8 cellular contexts compared by ENCODE assay signal in the genomic region with DNA sequence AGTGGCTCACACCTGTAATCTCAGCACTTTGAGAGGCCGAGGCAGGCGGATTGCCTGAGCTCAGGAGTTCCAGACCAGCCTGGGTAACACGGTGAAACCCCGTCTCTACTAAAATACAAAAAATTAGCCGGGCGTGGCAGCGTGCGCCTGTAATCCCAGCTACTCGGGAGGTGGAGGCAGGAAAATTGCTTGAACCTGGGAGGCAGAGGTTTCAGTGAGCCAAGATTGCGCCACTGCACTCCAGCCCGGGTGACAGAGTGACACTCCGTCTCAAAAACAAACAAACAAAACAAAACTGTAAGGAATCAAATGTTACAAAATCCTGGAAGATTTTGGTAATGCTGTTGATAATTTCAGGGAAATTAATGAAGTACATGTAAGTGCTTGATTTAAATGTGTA. TPM values are rescaled to one million over a fixed set of nuclear protein-coding genes. Genes with fewer than 3 reads are reported as not detected.
DNase-seq lines count a peak whose midpoint lies in the region; ATAC-seq and TF ChIP-seq lines count a peak whose summit lies in the region.
"Not testable (repeated sequence)": the region's sequence is repeated elsewhere in the genome, so short reads cannot be mapped to it uniquely, and the experiment has no call there.

No MANE protein-coding gene starts in this region.

- peak overlapping the region; percentile 89 for H3K27ac Mint-ChIP-seq in activated CD4-positive, alpha-beta T cell treated with anti-CD3 and anti-CD28 coated beads, Interleukin-2, amount 10 ng/mL, durations not matched to agents 7 days and 5 days

- CTCF ChIA-PET in activated CD4-positive, alpha-beta T cell treated with anti-CD3 and anti-CD28 coated beads, Interleukin-2, amount 10 ng/mL, durations not matched to agents 7 days and 5 days (lab: Charles Lee): interaction anchor here (1.0 to 2.2 kb wide), 3 partner anchors 15 to 172 kb away, joined by 3 to 7 read pairs (median 3); a partner anchor contains a TSS
- CTCF ChIA-PET in mammary epithelial cell (lab: Charles Lee; ENCODE audit: low non-redundant PET): not testable (repeated sequence)

- not testable (repeated sequence) for H4K20me1 ChIP-seq in Loucy (ENCODE audit: insufficient read depth, low read length, poor library complexity, severe bottlenecking); mammary epithelial cell (ENCODE audit: insufficient read depth, low read length)

- H3K4me3 Mint-ChIP-seq in activated CD4-positive, alpha-beta T cell treated with anti-CD3 and anti-CD28 coated beads, Interleukin-2, amount 10 ng/mL, durations not matched to agents 7 days and 5 days: peak overlapping the region; percentile 91

- H3K9me3 ChIP-seq in Loucy (ENCODE audit: insufficient read depth, low read depth, low read length); mammary epithelial cell (replicated peaks; ENCODE audit: insufficient read depth, low read length); mesodermal cell (ENCODE audit: control insufficient read depth, low read length); sigmoid colon: not testable (repeated sequence)

- H3K27me3 ChIP-seq in Loucy (ENCODE audit: insufficient read depth, low read length, poor library complexity, severe bottlenecking); mammary epithelial cell (ENCODE audit: insufficient read depth, low read length): not testable (repeated sequence)
- H3K27me3 ChIP-seq in sigmoid colon: peaks cover 37 to 81% (median 72%) of the 10 kb centered on the region in 3 donors

- H3K9me3 Mint-ChIP-seq in activated CD4-positive, alpha-beta T cell treated with anti-CD3 and anti-CD28 coated beads, Interleukin-2, amount 10 ng/mL, durations not matched to agents 7 days and 5 days: not testable (repeated sequence)

- not testable (repeated sequence) for H3F3A ChIP-seq in Loucy (ENCODE audit: low read depth)

- peak; percentile 17 for ATAC-seq in GM18868 (IDR thresholded peaks at IDR 0.05; ENCODE audit: unreplicated experiment)

- in situ Hi-C loops in mammary epithelial cell (cut with MboI; ENCODE audit: low sequenced_read_pairs in 2 of 2): not testable (repeated sequence)

- 25% methylated on average over 5 of the region's 12 CpGs for WGBS in mammary epithelial cell (ENCODE audit: low coverage, missing lambda C conversion rate)
- 5 to 16% methylated on average over 6 of the region's 12 CpGs for WGBS in mesodermal cell (ENCODE audit: insufficient coverage in 2 of 2), 2 experiments
- 28 to 29% methylated on average over 12 of the region's 12 CpGs for WGBS in sigmoid colon, 2 donors

- peaks cover 29% of the 10 kb centered on the region for H3K4me1 Mint-ChIP-seq in activated CD4-positive, alpha-beta T cell treated with anti-CD3 and anti-CD28 coated beads, Interleukin-2, amount 10 ng/mL, durations not matched to agents 7 days and 5 days

- H3K27ac ChIP-seq in 22Rv1: peak overlapping the region; percentile 48
- not testable (repeated sequence) for H3K27ac ChIP-seq in mammary epithelial cell (ENCODE audit: insufficient read depth, low read depth, low read length); mesodermal cell (ENCODE audit: low read depth, low read length, severe bottlenecking)
- H3K27ac ChIP-seq in sigmoid colon: peak overlapping the region in 2 of 4 donors; percentile 21 to 60

- not testable (repeated sequence) for DNase-seq in activated CD4-positive, alpha-beta T cell treated with anti-CD3 and anti-CD28 coated beads, Interleukin-2, amount 10 ng/mL, durations not matched to agents 7 days and 5 days; mammary epithelial cell; foreskin fibroblast; sigmoid colon

- peak overlapping the region; percentile 99 for H2AFZ ChIP-seq in Loucy (ENCODE audit: low read length)
- peak overlapping the region; percentile 90 for H2AFZ ChIP-seq in mammary epithelial cell (ENCODE audit: low read depth, low read length)

- POLR2A ChIA-PET in activated CD4-positive, alpha-beta T cell treated with anti-CD3 and anti-CD28 coated beads, Interleukin-2, amount 10 ng/mL, durations not matched to agents 7 days and 5 days (lab: Charles Lee): interaction anchor here (0.7 to 1.2 kb wide), 2 partner anchors 8 to 32 kb away, joined by 3 to 5 read pairs; no protein-coding TSS in a partner anchor

- peaks cover 23% of the 10 kb centered on the region for H3K4me1 ChIP-seq in Loucy (ENCODE audit: insufficient read depth, low read length, poor library complexity, severe bottlenecking)
- H3K4me1 ChIP-seq in mammary epithelial cell (ENCODE audit: insufficient read depth, low read length): peaks cover 10% of the 10 kb centered on the region
- not testable (repeated sequence) for H3K4me1 ChIP-seq in mesodermal cell (ENCODE audit: control insufficient read depth, insufficient read depth, low read length, poor library complexity, severe bottlenecking)
- H3K4me1 ChIP-seq in sigmoid colon: peaks cover 0 to 17% (median 12%) of the 10 kb centered on the region in 4 donors

- peak overlapping the region; percentile 95 for H3K4me3 ChIP-seq in Loucy (ENCODE audit: low read length, poor library complexity, severe bottlenecking)
- H3K4me3 ChIP-seq in mammary epithelial cell (replicated peaks in 1 of 3; ENCODE audit: insufficient read depth in 1 of 3, low read depth in 2 of 3, low read length in 3 of 3): peak overlapping the region; percentile 77 to 89 (median 78)
- H3K4me3 ChIP-seq in foreskin fibroblast (ENCODE audit: low read depth in 1 of 2, low read length in 2 of 2): peak overlapping the region; percentile 84 to 97
- H3K4me3 ChIP-seq in mesodermal cell (ENCODE audit: extremely low read depth, insufficient read depth, low read length, poor library complexity, severe bottlenecking): peak overlapping the region; percentile 71
- H3K4me3 ChIP-seq in sigmoid colon: peak overlapping the region; percentile 12 to 50 (median 42)

- not testable (repeated sequence) for TF ChIP-seq POLR2A in sigmoid colon (IDR thresholded peaks at IDR 0.05)

- H3K4me2 ChIP-seq in Loucy (ENCODE audit: low read depth, low read length, poor library complexity, severe bottlenecking): peak overlapping the region; percentile 84
- H3K4me2 ChIP-seq in mammary epithelial cell (ENCODE audit: insufficient read depth, low read depth, low read length): peak overlapping the region; percentile 79

- peak overlapping the region; percentile 78 for H3K9ac ChIP-seq in Loucy (ENCODE audit: low read depth, low read length, poor library complexity, severe bottlenecking)
- peak overlapping the region; percentile 28 for H3K9ac ChIP-seq in mammary epithelial cell (ENCODE audit: insufficient read depth, low read length)

- not testable (repeated sequence) for TF ChIP-seq CTCF in 22Rv1 (IDR thresholded peaks at IDR 0.05); Loucy (conservative IDR thresholded peaks at IDR 0.05; ENCODE audit: low read length); mammary epithelial cell (conservative IDR thresholded peaks at IDR 0.05 in 1 of 2, IDR thresholded peaks at IDR 0.05 in 1 of 2; ENCODE audit: extremely low read depth in 1 of 2, insufficient read depth in 1 of 2, low read depth in 1 of 2, low read length in 2 of 2); foreskin fibroblast (IDR thresholded peaks at IDR 0.05; ENCODE audit: low read depth, low read length); sigmoid colon (IDR thresholded peaks at IDR 0.05)

- H3K36me3 Mint-ChIP-seq in activated CD4-positive, alpha-beta T cell treated with anti-CD3 and anti-CD28 coated beads, Interleukin-2, amount 10 ng/mL, durations not matched to agents 7 days and 5 days (ENCODE audit: low read depth): peaks cover 17% of the 10 kb centered on the region

- not testable (repeated sequence) for TF ChIP-seq EP300 in sigmoid colon (IDR thresholded peaks at IDR 0.05)

- not testable (repeated sequence) for H3K36me3 ChIP-seq in Loucy (ENCODE audit: insufficient read depth, low read length); mammary epithelial cell (ENCODE audit: insufficient read depth, low read length); mesodermal cell (ENCODE audit: control insufficient read depth, insufficient read depth, low read length); sigmoid colon

- TSS peak; percentile 61 for BruUV-seq in mammary epithelial cell (replicated peaks; lab: Mats Ljungman, UMichigan)

- dilution Hi-C loops in mammary epithelial cell (cut with HindIII; ENCODE audit: low sequenced_read_pairs): not testable (repeated sequence)

- not testable (repeated sequence) for H3K27me3 Mint-ChIP-seq in activated CD4-positive, alpha-beta T cell treated with anti-CD3 and anti-CD28 coated beads, Interleukin-2, amount 10 ng/mL, durations not matched to agents 7 days and 5 days

- intact Hi-C loops in mammary epithelial cell (cut with micrococcal nuclease); sigmoid colon (cut with DNase I): not testable (repeated sequence)

- not testable (repeated sequence) for H3K9me2 ChIP-seq in Loucy (replicated peaks; ENCODE audit: low read depth, low read length)

- H3K79me2 ChIP-seq in Loucy (ENCODE audit: insufficient read depth, low read length): peaks cover 25% of the 10 kb centered on the region
- not testable (repeated sequence) for H3K79me2 ChIP-seq in mammary epithelial cell (ENCODE audit: insufficient read depth, low read length)

RNA-seq across cellular contexts. Expression of a gene that starts 5.2 kb away (rescaled TPM):
- total RNA-seq in activated CD4-positive, alpha-beta T cell treated with anti-CD3 and anti-CD28 coated beads, Interleukin-2, amount 10 ng/mL, durations not matched to agents 7 days and 5 days: 1 to 10 TPM; 2.0 to 4.5 TPM
- total RNA-seq in mammary epithelial cell (1 to 10 TPM; 2.0 to 9.6 TPM), sigmoid colon (10 to 100 TPM in 2 of 4 donors, 1 to 10 TPM in 2; 1.9 to 17.4 (median 12.1) TPM)
- polyA plus RNA-seq in mammary epithelial cell (7.5 TPM), sigmoid colon (10 to 100 TPM in 2 of 3 donors, 1 to 10 TPM in 1; 7.2 to 23.4 (median 16.0) TPM)
- not detected for polyA minus RNA-seq in mammary epithelial cell
- polyA plus RNA-seq in mesodermal cell (2013, experiment 1 of 2): 57.4 TPM
- polyA plus RNA-seq in mesodermal cell (2013, experiment 2 of 2): 41.6 TPM

RNA-seq across cellular contexts. Expression of a gene that starts 14.5 kb away (rescaled TPM):
- 1 to 10 TPM in 1 of 2 experiments, under 1 TPM in 1; 0.98 to 1.4 TPM for total RNA-seq in activated CD4-positive, alpha-beta T cell treated with anti-CD3 and anti-CD28 coated beads, Interleukin-2, amount 10 ng/mL, durations not matched to agents 7 days and 5 days
- total RNA-seq in mammary epithelial cell: 1 to 10 TPM in 1 of 2 donors, under 1 TPM in 1; 0.83 to 1.1 TPM
- polyA plus RNA-seq in mammary epithelial cell: 0.35 TPM
- not detected for polyA minus RNA-seq in mammary epithelial cell
- 1.6 TPM for polyA plus RNA-seq in mesodermal cell (2013, experiment 1 of 2)
- polyA plus RNA-seq in mesodermal cell (2013, experiment 2 of 2): 1.2 TPM
- under 1 TPM; 0.28 to 0.54 (median 0.43) TPM for total RNA-seq in sigmoid colon
- polyA plus RNA-seq in sigmoid colon: under 1 TPM in 2 of 3 donors, not detected in 1; 0.46 to 0.79 TPM

RNA-seq across cellular contexts. Expression of a gene that starts 21.3 kb away (rescaled TPM):
- 1 to 10 TPM; 4.3 to 5.0 TPM for total RNA-seq in activated CD4-positive, alpha-beta T cell treated with anti-CD3 and anti-CD28 coated beads, Interleukin-2, amount 10 ng/mL, durations not matched to agents 7 days and 5 days
- total RNA-seq in mammary epithelial cell (1 to 10 TPM; 3.2 to 3.7 TPM), sigmoid colon (1 to 10 TPM; 1.4 to 3.6 (median 2.2) TPM)
- polyA plus RNA-seq in mammary epithelial cell (3.2 TPM), sigmoid colon (1 to 10 TPM in 1 of 3 donors, under 1 TPM in 2; 0.60 to 1.3 (median 0.69) TPM)
- polyA minus RNA-seq in mammary epithelial cell: 10.2 TPM
- 2.5 TPM for polyA plus RNA-seq in mesodermal cell (2013, experiment 1 of 2)
- 1.8 TPM for polyA plus RNA-seq in mesodermal cell (2013, experiment 2 of 2)

RNA-seq across cellular contexts. Expression of a gene that starts 32.8 kb away (rescaled TPM):
- 1 to 10 TPM; 1.5 to 2.3 TPM for total RNA-seq in activated CD4-positive, alpha-beta T cell treated with anti-CD3 and anti-CD28 coated beads, Interleukin-2, amount 10 ng/mL, durations not matched to agents 7 days and 5 days
- total RNA-seq in mammary epithelial cell (1 to 10 TPM; 2.6 to 4.2 TPM), sigmoid colon (1 to 10 TPM in 3 of 4 donors, under 1 TPM in 1; 0.66 to 2.2 (median 1.5) TPM)
- polyA plus RNA-seq in mammary epithelial cell (0.66 TPM), sigmoid colon (1 to 10 TPM; 1.2 to 2.5 (median 1.8) TPM)
- not detected for polyA minus RNA-seq in mammary epithelial cell
- 2.8 TPM for polyA plus RNA-seq in mesodermal cell (2013, experiment 1 of 2)
- polyA plus RNA-seq in mesodermal cell (2013, experiment 2 of 2): 2.1 TPM

RNA-seq across cellular contexts. Expression of a gene that starts 39.0 kb away (rescaled TPM):
- total RNA-seq in activated CD4-positive, alpha-beta T cell treated with anti-CD3 and anti-CD28 coated beads, Interleukin-2, amount 10 ng/mL, durations not matched to agents 7 days and 5 days: 1,000 to 10,000 TPM in 1 of 2 experiments, 100 to 1,000 TPM in 1; 918 to 1,077 TPM
- total RNA-seq in mammary epithelial cell (1,000 to 10,000 TPM in 1 of 2 donors, 100 to 1,000 TPM in 1; 916 to 1,060 TPM), sigmoid colon (1,000 to 10,000 TPM; 1,322 to 2,581 (median 2,411) TPM)
- polyA plus RNA-seq in mammary epithelial cell (2,328 TPM), sigmoid colon (1,000 to 10,000 TPM; 1,097 to 1,974 (median 1,406) TPM)
- 1,005 TPM for polyA minus RNA-seq in mammary epithelial cell
- 1,713 TPM for polyA plus RNA-seq in mesodermal cell (2013, experiment 1 of 2)
- 1,539 TPM for polyA plus RNA-seq in mesodermal cell (2013, experiment 2 of 2)

Comparison
In these comparisons a context has a peak if more than half of its experiments do, and no peak if none do; other contexts are left out.
1. H3K4me3 ChIP-seq: peak in every context shown above with its lines; median percentile 95 in Loucy; 90 in foreskin fibroblast; 78 in mammary epithelial cell; 71 in mesodermal cell; 42 in sigmoid colon.